Comparison of ENCODE assay signal across 2 cellular contexts in genomic region chr11:36135062-36135461, GRCh38.
TF ChIP-seq lines count a peak whose summit lies in the region.

No MANE protein-coding gene starts in this region.

TF ChIP-seq in HepG2, 621 proteins besides CTCF, POLR2A, EP300 and RAD21 (continued from another document):
- TF ChIP-seq FOXJ3 (CRISPR knock-in tag; IDR thresholded peaks at IDR 0.05; ENCODE audit: borderline replicate concordance), result no peak

TF ChIP-seq in endothelial cell of umbilical vein, 7 proteins besides CTCF, POLR2A, EP300 and RAD21 (continued from another document):
- TF ChIP-seq EZH2 (IDR thresholded peaks at IDR 0.05; ENCODE audit: borderline replicate concordance, low read depth, low read length, severe bottlenecking) (no peak), FOS (IDR thresholded peaks at IDR 0.05; ENCODE audit: borderline replicate concordance, insufficient read depth, low read length) (no peak), POLR2AphosphoS5 (IDR thresholded peaks at IDR 0.05; ENCODE audit: insufficient read depth, low read depth, low read length) (no peak), MYC (IDR thresholded peaks at IDR 0.05; ENCODE audit: low read depth, low read length) (no peak)
- TF ChIP-seq, protein P1, sequence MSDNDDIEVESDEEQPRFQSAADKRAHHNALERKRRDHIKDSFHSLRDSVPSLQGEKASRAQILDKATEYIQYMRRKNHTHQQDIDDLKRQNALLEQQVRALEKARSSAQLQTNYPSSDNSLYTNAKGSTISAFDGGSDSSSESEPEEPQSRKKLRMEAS (IDR thresholded peaks at IDR 0.05; ENCODE audit: insufficient read depth, insufficient read length), result no peak
